In the genomic region with DNA sequence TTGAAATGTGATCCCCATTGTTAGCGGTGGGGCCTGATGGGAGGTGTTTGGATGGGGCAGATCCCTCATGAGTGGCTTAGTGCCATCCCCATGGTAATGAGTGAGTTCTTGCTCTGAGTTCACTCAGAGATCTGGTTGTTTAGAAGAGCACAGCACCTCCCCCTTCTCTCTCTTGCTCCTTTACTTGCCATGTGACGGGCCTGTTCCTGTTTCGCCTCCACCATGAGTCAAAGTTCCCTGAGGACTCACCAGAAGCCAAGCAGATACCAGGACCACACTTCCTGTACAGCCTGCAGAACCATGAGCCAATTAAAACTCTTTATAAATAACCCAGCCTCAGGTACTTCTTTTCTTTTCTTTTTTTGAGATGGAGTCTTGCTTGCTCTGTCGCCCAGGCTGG, we compare ENCODE assay signal across 2 cellular contexts.
TF ChIP-seq lines count a peak whose summit lies in the region.

No MANE protein-coding gene starts in this region.

TF ChIP-seq in HEK293, 187 proteins besides CTCF, POLR2A, EP300 and RAD21:
- TF ChIP-seq, protein P1, sequence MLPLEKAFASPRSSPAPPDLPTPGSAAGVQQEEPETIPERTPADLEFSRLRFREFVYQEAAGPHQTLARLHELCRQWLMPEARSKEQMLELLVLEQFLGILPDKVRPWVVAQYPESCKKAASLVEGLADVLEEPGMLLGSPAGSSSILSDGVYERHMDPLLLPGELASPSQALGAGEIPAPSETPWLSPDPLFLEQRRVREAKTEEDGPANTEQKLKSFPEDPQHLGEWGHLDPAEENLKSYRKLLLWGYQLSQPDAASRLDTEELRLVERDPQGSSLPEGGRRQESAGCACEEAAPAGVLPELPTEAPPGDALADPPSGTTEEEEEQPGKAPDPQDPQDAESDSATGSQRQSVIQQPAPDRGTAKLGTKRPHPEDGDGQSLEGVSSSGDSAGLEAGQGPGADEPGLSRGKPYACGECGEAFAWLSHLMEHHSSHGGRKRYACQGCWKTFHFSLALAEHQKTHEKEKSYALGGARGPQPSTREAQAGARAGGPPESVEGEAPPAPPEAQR (tag by site-specific recombination; IDR thresholded peaks at IDR 0.05), result no peak
- TF ChIP-seq ZNF404 (tag by site-specific recombination; IDR thresholded peaks at IDR 0.05), result no peak
- TF ChIP-seq HOXC10 (CRISPR knock-in tag; IDR thresholded peaks at IDR 0.05), result no peak
- peak; percentile 77; the same call in 1 of the 2 replicates for TF ChIP-seq ZNF776 (tag by site-specific recombination; IDR thresholded peaks at IDR 0.05; ENCODE audit: borderline replicate concordance)
- peak; percentile 41; the same call in 1 of the 2 replicates for TF ChIP-seq ZNF341 (tag by site-specific recombination; IDR thresholded peaks at IDR 0.05; ENCODE audit: low read depth)
TF ChIP-seq in HEK293: peak in this region for 2.

TF ChIP-seq in K562, 482 proteins besides CTCF, POLR2A, EP300 and RAD21:
- TF ChIP-seq ZNF316 (IDR thresholded peaks at IDR 0.05), result 0 out of 2 replicates have a peak, but pooled peaks have one; percentile 14
- no peak for TF ChIP-seq RBM25 (IDR thresholded peaks at IDR 0.05; ENCODE audit: low read depth, low read length, severe bottlenecking)
